In genomic region chr5:74510476-74510875, GRCh38 we compare ENCODE assay signal across 22 cellular contexts.
"Had no signal": no experiment of that assay in that cellular context is flagged by ENCODE, and none has a peak within 500 bp of the region (broad histone marks: within the 10 kb centered on the region; RNA-seq: fewer than 3 reads in every experiment).

No MANE protein-coding gene starts in this region.

- H3K4me3 ChIP-seq: dorsolateral prefrontal cortex, left ventricle myocardium inferior, lower lobe of right lung, ovary, right atrium auricular region, smooth muscle cell, suprapubic skin, thyroid gland had no signal

- H3K27ac ChIP-seq: dorsolateral prefrontal cortex, foreskin keratinocyte, left ventricle myocardium inferior, lower lobe of right lung, ovary, right atrium auricular region, suprapubic skin, thyroid gland had no signal

- DNase-seq: cortex of kidney; dorsolateral prefrontal cortex; effector CD8-positive, alpha-beta T cell; foreskin keratinocyte; immature natural killer cell; kidney; left cardiac atrium; left ventricle myocardium inferior; lower lobe of right lung; natural killer cell; ovary; stimulated activated CD4-positive, alpha-beta T cell treated with anti-CD3 and anti-CD28 coated beads, Interleukin-2, amount 100 ng/mL, for 48 hours; stimulated activated naive CD4-positive, alpha-beta T cell treated with Interleukin-2 at 50 U/mL for 16 hours; thyroid gland had no signal

- H3K4me2 ChIP-seq: smooth muscle cell had no signal

- H3K36me3 Mint-ChIP-seq: immature natural killer cell, memory B cell, mesothelial cell of epicardium, natural killer cell had no signal

- H3K27ac Mint-ChIP-seq: immature natural killer cell, memory B cell, mesothelial cell of epicardium, natural killer cell had no signal

- H3K27me3 ChIP-seq: dorsolateral prefrontal cortex, foreskin keratinocyte, ovary, right atrium auricular region, suprapubic skin, thyroid gland had no signal

- ATAC-seq: esophagus mucosa, foreskin keratinocyte, left cardiac atrium, lower lobe of right lung, natural killer cell had no signal

- H3K36me3 ChIP-seq: left ventricle myocardium inferior, lower lobe of right lung, ovary, right atrium auricular region, suprapubic skin, thyroid gland had no signal

- H3K4me1 ChIP-seq: foreskin keratinocyte, left ventricle myocardium inferior, lower lobe of right lung, right atrium auricular region, suprapubic skin, thyroid gland had no signal

- H3K27me3 Mint-ChIP-seq: central memory CD8-positive, alpha-beta T cell had no signal

- H3K9me3 Mint-ChIP-seq: central memory CD8-positive, alpha-beta T cell; immature natural killer cell; memory B cell; mesothelial cell of epicardium; natural killer cell; neural crest cell had no signal

- H3K9me3 ChIP-seq: left ventricle myocardium inferior, lower lobe of right lung, ovary, right atrium auricular region, suprapubic skin, thyroid gland had no signal

- H3K4me1 Mint-ChIP-seq: central memory CD8-positive, alpha-beta T cell; immature natural killer cell; memory B cell; natural killer cell had no signal

- H3K4me3 Mint-ChIP-seq: central memory CD8-positive, alpha-beta T cell; immature natural killer cell; memory B cell; mesothelial cell of epicardium; natural killer cell; neural crest cell had no signal
